Comparison of ENCODE assay signal across 17 cellular contexts in the genomic region with DNA sequence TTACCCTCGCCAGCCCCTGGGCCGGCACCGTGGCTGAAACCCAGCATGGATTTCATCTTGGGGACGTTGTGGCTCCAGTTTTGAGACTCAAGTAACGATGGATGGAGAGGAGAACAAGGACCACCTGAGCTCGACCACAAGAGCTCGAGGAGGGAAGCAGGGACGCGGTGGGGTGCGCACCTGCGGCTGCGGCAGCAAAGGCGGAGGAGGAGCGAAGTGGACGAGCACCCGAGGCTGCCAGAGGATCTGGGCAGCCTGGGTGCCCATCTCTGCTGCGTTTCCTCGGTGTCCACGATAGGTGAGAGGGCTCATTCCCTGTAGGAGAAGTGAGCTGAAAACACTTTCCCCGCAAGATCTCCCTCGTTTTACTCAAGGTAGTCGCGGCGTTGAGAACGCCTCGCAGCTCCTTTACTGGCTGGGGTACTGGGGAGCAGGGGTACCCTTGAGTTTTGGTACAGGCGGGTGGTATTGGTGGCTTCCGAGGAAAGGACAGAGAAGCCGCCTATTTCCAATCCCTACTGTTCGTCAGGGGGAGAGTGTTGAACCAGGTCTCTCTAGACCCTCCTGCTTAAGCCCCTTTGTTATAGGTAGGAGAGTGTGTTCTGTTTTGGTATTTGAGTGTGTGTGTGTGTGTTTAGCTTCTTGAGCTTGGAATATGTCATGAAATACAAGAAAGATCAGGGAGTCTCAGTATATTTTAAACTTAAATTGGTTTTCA.
"Had no signal": no experiment of that assay in that cellular context is flagged by ENCODE, and none has a peak within 500 bp of the region (broad histone marks: within the 10 kb centered on the region; RNA-seq: fewer than 3 reads in every experiment).

No MANE protein-coding gene starts in this region.

- H3K4me3 Mint-ChIP-seq: activated CD4-positive, alpha-beta memory T cell treated with anti-CD3 and anti-CD28 coated beads, Interleukin-2, amount 10 ng/mL, durations not matched to agents 7 days and 5 days; type B pancreatic cell had no signal

- H3K9me3 ChIP-seq: suprapubic skin had no signal

- H3K4me3 ChIP-seq: hepatocyte, spleen, suprapubic skin had no signal

- H3K27ac Mint-ChIP-seq: activated CD4-positive, alpha-beta memory T cell treated with anti-CD3 and anti-CD28 coated beads, Interleukin-2, amount 10 ng/mL, durations not matched to agents 7 days and 5 days; activated T-cell treated with anti-CD3 and anti-CD28 coated beads, Interleukin-2, amount 50 U/mL, for 72 hours; naive thymus-derived CD4-positive, alpha-beta T cell; progenitor cell of endocrine pancreas; type B pancreatic cell had no signal

- DNase-seq: activated CD4-positive, alpha-beta memory T cell treated with anti-CD3 and anti-CD28 coated beads, Interleukin-2, amount 10 ng/mL, durations not matched to agents 7 days and 5 days; activated CD8-positive, alpha-beta memory T cell treated with anti-CD3 and anti-CD28 coated beads, Interleukin-2, amount 50 U/mL, for 4 hours; activated naive CD4-positive, alpha-beta T cell treated with Interleukin-2 at 50 U/mL for 16 hours; activated T-cell treated with anti-CD3 and anti-CD28 coated beads, Interleukin-2, amount 50 U/mL, for 72 hours; central memory CD4-positive, alpha-beta T cell; cortex of kidney; effector memory CD4-positive, alpha-beta T cell; naive thymus-derived CD4-positive, alpha-beta T cell; nucleus accumbens; spleen; stimulated activated CD4-positive, alpha-beta T cell treated with anti-CD3 and anti-CD28 coated beads, Interleukin-1b, Interleukin-23, amount 100 ng/mL, for 48 hours; stimulated activated naive CD8-positive, alpha-beta T cell treated with anti-CD3 and anti-CD28 coated beads, Interleukin-15, Interleukin-2, amounts not matched to agents 100 U/mL and 50 U/mL, for 24 hours had no signal

- ATAC-seq: activated T-cell treated with anti-CD3 and anti-CD28 coated beads, Interleukin-2, amount 50 U/mL, for 72 hours; naive thymus-derived CD4-positive, alpha-beta T cell; sciatic nerve; stimulated activated naive CD8-positive, alpha-beta T cell treated with anti-CD3 and anti-CD28 coated beads, Interleukin-15, Interleukin-2, amounts not matched to agents 100 U/mL and 50 U/mL, for 24 hours had no signal

- H3K27ac ChIP-seq: hepatocyte, spleen, suprapubic skin had no signal

- H3K36me3 ChIP-seq: spleen, suprapubic skin had no signal
